17 cellular contexts compared by ENCODE assay signal in the genomic region with DNA sequence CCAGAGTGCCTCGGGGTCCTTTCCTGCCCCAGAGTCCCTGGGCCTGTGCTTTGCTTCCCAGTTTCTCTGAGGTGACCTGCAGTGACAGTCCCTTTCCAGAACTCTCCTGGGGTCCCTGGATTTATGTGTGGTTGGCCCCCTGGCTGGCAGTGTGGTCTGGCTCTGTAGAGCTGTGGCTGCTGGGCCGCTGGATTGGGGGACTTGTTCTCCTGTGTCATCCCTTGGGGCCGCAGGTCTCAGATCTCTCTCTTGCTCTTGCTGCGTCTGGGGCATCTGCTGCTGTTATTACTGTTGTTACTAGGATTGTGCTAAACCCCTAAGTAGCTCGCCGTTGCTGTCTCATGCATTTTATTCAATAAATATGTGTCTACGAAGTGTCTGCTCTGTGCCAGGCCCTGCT. TPM values are rescaled to one million over a fixed set of nuclear protein-coding genes. Genes with fewer than 3 reads are reported as not detected.
DNase-seq lines count a peak whose midpoint lies in the region; ATAC-seq and TF ChIP-seq lines count a peak whose summit lies in the region.
"Had no signal": no experiment of that assay in that cellular context is flagged by ENCODE, and none has a peak within 500 bp of the region (broad histone marks: within the 10 kb centered on the region; RNA-seq: fewer than 3 reads in every experiment).

No MANE protein-coding gene starts in this region.

- H3K9me3 Mint-ChIP-seq in activated naive CD4-positive, alpha-beta T cell treated with anti-CD3 and anti-CD28 coated beads, Interleukin-2, amount 50 U/mL, for 72 hours = no peaks in the 10 kb centered on the region
- no peaks in the 10 kb centered on the region for H3K9me3 Mint-ChIP-seq in memory B cell
- H3K9me3 Mint-ChIP-seq: CD4-positive, alpha-beta T cell had no signal

- H3K9ac ChIP-seq in Karpas-422 (ENCODE audit: low read length) = peak overlapping the region; percentile 84
- H3K9ac ChIP-seq: GM23248 had no signal

- H3K27ac ChIP-seq in Karpas-422 (ENCODE audit: low read length) = peak overlapping the region; percentile 97
- H3K27ac ChIP-seq in thyroid gland = peak overlapping the region; percentile 14 to 78 (median 59)
- H3K27ac ChIP-seq in esophagus squamous epithelium = no peak overlapping the region
- H3K27ac ChIP-seq: C4-2B, GM23248 had no signal

- no peak for ATAC-seq in activated naive CD4-positive, alpha-beta T cell treated with anti-CD3 and anti-CD28 coated beads, Interleukin-2, amount 50 U/mL, for 72 hours
- no peak for ATAC-seq in memory B cell (ENCODE audit: low read depth)
- ATAC-seq: HepG2 had no signal

- peak overlapping the region; percentile 82 for H3K4me2 ChIP-seq in Karpas-422 (ENCODE audit: low read depth, low read length, poor library complexity, severe bottlenecking)

- peak overlapping the region; percentile 16; the same call in 1 of the 2 replicates for H2AFZ ChIP-seq in Karpas-422 (ENCODE audit: low read length)
- H2AFZ ChIP-seq: GM23248 had no signal

- peak overlapping the region; percentile 65 for H3K4me3 ChIP-seq in Karpas-422 (ENCODE audit: low read length)
- H3K4me3 ChIP-seq in thyroid gland (replicated peaks in 1 of 3) = no peak overlapping the region
- H3K4me3 ChIP-seq in esophagus squamous epithelium = no peak overlapping the region
- H3K4me3 ChIP-seq: GM23248, HAP-1 had no signal

- H4K20me1 ChIP-seq in Karpas-422 (ENCODE audit: insufficient read depth, low read depth, low read length) = no peaks in the 10 kb centered on the region

- no peaks in the 10 kb centered on the region for H3K9me2 ChIP-seq in Karpas-422 (replicated peaks; ENCODE audit: insufficient read depth, low read length)

- peaks cover 2% of the 10 kb centered on the region for H3K27me3 Mint-ChIP-seq in memory B cell
- H3K27me3 Mint-ChIP-seq: B cell; CD4-positive, alpha-beta T cell had no signal

- no peaks in the 10 kb centered on the region for H3K9me3 ChIP-seq in Karpas-422 (ENCODE audit: low read length)
- no peaks in the 10 kb centered on the region for H3K9me3 ChIP-seq in thyroid gland
- no peaks in the 10 kb centered on the region for H3K9me3 ChIP-seq in esophagus squamous epithelium
- H3K9me3 ChIP-seq: Caco-2, HAP-1 had no signal

- H3K36me3 ChIP-seq in Karpas-422 (ENCODE audit: insufficient read depth, low read length) (no peaks in the 10 kb centered on the region), thyroid gland (peaks cover 4 to 9% of the 10 kb centered on the region in 2 donors), esophagus squamous epithelium (peaks cover 0 to 68% (median 0%) of the 10 kb centered on the region in 3 donors)
- H3K36me3 ChIP-seq: HAP-1 had no signal

- 82 to 90% methylated on average over 6 to 7 of the region's 7 CpGs for WGBS in thyroid gland, 2 donors
- 89 to 100% methylated on average over 1 to 5 of the region's 7 CpGs for WGBS in esophagus squamous epithelium, 2 donors

- H3K27me3 ChIP-seq in Karpas-422 (ENCODE audit: low read length) = no peaks in the 10 kb centered on the region
- H3K27me3 ChIP-seq in thyroid gland = no peaks in the 10 kb centered on the region
- H3K27me3 ChIP-seq in esophagus squamous epithelium = no peaks in the 10 kb centered on the region

- TF ChIP-seq POLR2A in thyroid gland (IDR thresholded peaks at IDR 0.05) = no peak
- TF ChIP-seq POLR2A in esophagus squamous epithelium (IDR thresholded peaks at IDR 0.05) = no peak

- H3K4me3 Mint-ChIP-seq in memory B cell = no peak overlapping the region
- H3K4me3 Mint-ChIP-seq: B cell; CD4-positive, alpha-beta T cell had no signal

- H3K27ac Mint-ChIP-seq in activated naive CD4-positive, alpha-beta T cell treated with anti-CD3 and anti-CD28 coated beads, Interleukin-2, amount 50 U/mL, for 72 hours = peak overlapping the region; percentile 30 to 69
- H3K27ac Mint-ChIP-seq in memory B cell = peak overlapping the region; percentile 31
- H3K27ac Mint-ChIP-seq: B cell; CD4-positive, alpha-beta T cell had no signal

- no peaks in the 10 kb centered on the region for H3K36me3 Mint-ChIP-seq in activated naive CD4-positive, alpha-beta T cell treated with anti-CD3 and anti-CD28 coated beads, Interleukin-2, amount 50 U/mL, for 72 hours
- H3K36me3 Mint-ChIP-seq in memory B cell = no peaks in the 10 kb centered on the region

- DNase-seq in activated naive CD4-positive, alpha-beta T cell treated with anti-CD3 and anti-CD28 coated beads, Interleukin-2, amount 50 U/mL, for 72 hours (ENCODE audit: low spot score in 2 of 2) = no peak
- DNase-seq in activated naive CD4-positive, alpha-beta T cell treated with anti-CD3 and anti-CD28 coated beads, Interleukin-2, amount 50 U/mL, for 16 hours = no peak
- peak; percentile 88 for DNase-seq in Karpas-422
- DNase-seq in memory B cell (ENCODE audit: low spot score in 2 of 2) = no peak
- DNase-seq in thyroid gland = no peak
- no peak for DNase-seq in NCI-H1092 treated with DMSO at 0.1 percent for 48 hours (lab: John Stamatoyannopoulos, UW)
- no peak for DNase-seq in esophagus squamous epithelium (lab: John Stamatoyannopoulos, UW)
- DNase-seq in SHP77 (lab: John Stamatoyannopoulos, UW) = no peak
- DNase-seq: Caco-2; CD4-positive, alpha-beta T cell; GM23248 had no signal

- H3K4me1 ChIP-seq in Karpas-422 (ENCODE audit: low read length) = peaks cover 81% of the 10 kb centered on the region
- peaks cover 27 to 45% of the 10 kb centered on the region in 2 donors for H3K4me1 ChIP-seq in thyroid gland
- peaks cover 9 to 69% (median 47%) of the 10 kb centered on the region in 3 donors for H3K4me1 ChIP-seq in esophagus squamous epithelium
- H3K4me1 ChIP-seq: Caco-2, HAP-1 had no signal

- TF ChIP-seq CTCF in thyroid gland (IDR thresholded peaks at IDR 0.05) = no peak
- TF ChIP-seq CTCF in esophagus squamous epithelium (IDR thresholded peaks at IDR 0.05) = no peak

- H3K79me2 ChIP-seq in Karpas-422 (ENCODE audit: low read length) = no peaks in the 10 kb centered on the region

- H3K4me1 Mint-ChIP-seq in memory B cell = peaks cover 5% of the 10 kb centered on the region

- intact Hi-C loops in thyroid gland (cut with DNase I) = no loop called here
- intact Hi-C loops in esophagus squamous epithelium (cut with DNase I) = no loop called here

RNA-seq across cellular contexts. Expression of gene FAM83F, which starts 31.9 kb away (rescaled TPM):
- total RNA-seq in activated naive CD4-positive, alpha-beta T cell treated with anti-CD3 and anti-CD28 coated beads, Interleukin-2, amount 50 U/mL, for 72 hours = 1 to 10 TPM; 1.1 TPM
- under 0.01 and 0.07 TPM in 2 replicates for total RNA-seq in Karpas-422 (2014; rRNA removed; shearing (Covaris generic); ENCODE audit: low replicate concordance)
- total RNA-seq in thyroid gland (10 to 100 TPM; 19.2 to 35.6 (median 26.1) TPM), esophagus squamous epithelium (10 to 100 TPM; 25.5 to 39.2 (median 29.6) TPM)
- total RNA-seq: A172, GM23248, H4, HepG2 had no signal

Comparison
In these comparisons a context has a peak if more than half of its experiments do, and no peak if none do; other contexts are left out.
1. H3K27ac ChIP-seq: peak in Karpas-422 (single experiment) and thyroid gland (3 of 3); none in esophagus squamous epithelium (0 of 4).
2. RNA of gene FAM83F, which starts 31.9 kb away (total RNA-seq): 25.5 to 39.2 TPM in esophagus squamous epithelium and 19.2 to 35.6 TPM in thyroid gland; 1.1 TPM in activated naive CD4-positive, alpha-beta T cell treated with anti-CD3 and anti-CD28 coated beads, Interleukin-2, amount 50 U/mL, for 72 hours and under 0.01 to 0.07 TPM in Karpas-422; every median in the first group is over 4 times any median in the second.